In genomic region chr11:47904048-47904447, GRCh38 we compare ENCODE assay signal across 17 cellular contexts.
"Had no signal": no experiment of that assay in that cellular context is flagged by ENCODE, and none has a peak within 500 bp of the region (broad histone marks: within the 10 kb centered on the region; RNA-seq: fewer than 3 reads in every experiment).

No MANE protein-coding gene starts in this region.

- H3K4me1 ChIP-seq: neural progenitor cell, transverse colon, uterus had no signal

- H3K27me3 ChIP-seq: heart left ventricle, neural progenitor cell, transverse colon, uterus had no signal

- H2AFZ ChIP-seq: neural progenitor cell had no signal

- H3K36me3 ChIP-seq: heart left ventricle, lower lobe of right lung, neural progenitor cell, transverse colon, uterus had no signal

- DNase-seq: activated CD4-positive, alpha-beta T cell treated with anti-CD3 and anti-CD28 coated beads, Interleukin-2, amount 10 ng/mL, durations not matched to agents 7 days and 5 days; activated CD8-positive, alpha-beta T cell treated with anti-CD3 and anti-CD28 coated beads, Interleukin-2, amount 10 ng/mL, durations not matched to agents 7 days and 5 days; activated gamma-delta T cell; anterior cingulate cortex; dermis blood vessel endothelial cell; effector CD8-positive, alpha-beta T cell; heart left ventricle; lower lobe of right lung; naive thymus-derived CD4-positive, alpha-beta T cell; small intestine; stimulated activated CD4-positive, alpha-beta T cell treated with anti-CD3 and anti-CD28 coated beads, Interleukin-2, amount 100 ng/mL, for 48 hours; stimulated activated CD8-positive, alpha-beta memory T cell treated with anti-CD3 and anti-CD28 coated beads, Interleukin-4, amount 100 ng/mL, for 48 hours; stimulated activated naive B cell treated with anti-CD40 and anti-IgM and Interleukin-4, amounts not matched to agents 10 μg/mL and 1 μg/mL and 100 μg/mL, for 72 hours; transverse colon; uterus had no signal

- H3K4me3 ChIP-seq: heart left ventricle, lower lobe of right lung, neural progenitor cell, transverse colon, uterus had no signal

- H3K9me3 ChIP-seq: heart left ventricle, lower lobe of right lung, transverse colon, uterus had no signal

- H3K4me2 ChIP-seq: neural progenitor cell had no signal

- H3K27ac ChIP-seq: heart left ventricle, lower lobe of right lung, neural progenitor cell, transverse colon, uterus, VCaP had no signal

- H3K9ac ChIP-seq: neural progenitor cell had no signal
